15 cellular contexts compared by ENCODE assay signal in the genomic region with DNA sequence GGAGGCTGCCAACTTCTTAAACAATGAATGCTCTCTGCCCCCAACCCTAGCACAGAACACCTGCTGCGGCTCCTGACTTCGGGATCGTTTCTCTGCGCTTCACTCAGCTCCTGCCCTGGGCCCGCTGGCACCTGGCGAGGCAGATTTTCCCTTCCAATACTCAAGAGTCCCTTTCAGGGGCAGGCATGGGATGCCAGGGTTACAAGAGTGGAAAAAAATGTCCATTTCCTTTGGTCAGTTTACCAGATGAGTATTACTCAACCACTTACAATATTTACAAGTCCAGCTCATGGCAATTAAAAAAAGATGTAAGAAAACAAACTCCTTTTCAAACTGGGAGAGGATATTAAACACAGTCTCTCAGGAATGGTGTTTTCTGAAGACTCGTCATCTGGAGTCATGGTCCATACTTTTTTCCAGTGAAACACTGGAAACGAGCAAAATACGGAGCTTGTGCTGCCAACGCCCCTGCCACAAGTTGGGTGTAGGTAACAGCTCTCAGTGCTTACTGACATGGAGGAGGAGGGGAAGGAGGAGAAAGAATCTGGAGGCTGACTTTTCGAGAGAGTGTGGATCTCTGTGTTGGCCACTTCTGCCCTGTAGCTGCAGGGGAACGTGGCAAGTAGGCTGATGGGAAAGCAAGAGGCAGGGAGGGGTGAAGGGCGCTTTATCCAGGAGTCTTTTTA.
DNase-seq lines count a peak whose midpoint lies in the region; ATAC-seq, FAIRE-seq and TF ChIP-seq lines count a peak whose summit lies in the region.
"Had no signal": no experiment of that assay in that cellular context is flagged by ENCODE, and none has a peak within 500 bp of the region (broad histone marks: within the 10 kb centered on the region; RNA-seq: fewer than 3 reads in every experiment).

No MANE protein-coding gene starts in this region.

- H3K79me2 ChIP-seq in astrocyte (ENCODE audit: insufficient read depth, low read length): no peaks in the 10 kb centered on the region
- H3K79me2 ChIP-seq in neural progenitor cell (ENCODE audit: low read depth): no peaks in the 10 kb centered on the region

- H3K4ac ChIP-seq in IMR-90 (ENCODE audit: low read depth, low read length): peak overlapping the region; percentile 58

- peak overlapping the region; percentile 51; the same call in 1 of the 2 replicates for H3K14ac ChIP-seq in IMR-90 (replicated peaks; ENCODE audit: low read depth, low read length)

- no peaks in the 10 kb centered on the region for H3K9me3 ChIP-seq in BLaER1
- H3K9me3 ChIP-seq in IMR-90 (ENCODE audit: control insufficient read depth, insufficient read depth, low read length): no peaks in the 10 kb centered on the region
- no peaks in the 10 kb centered on the region for H3K9me3 ChIP-seq in astrocyte (ENCODE audit: insufficient read depth, low read depth, low read length)
- H3K9me3 ChIP-seq in neural progenitor cell (ENCODE audit: low read depth): no peaks in the 10 kb centered on the region
- H3K9me3 ChIP-seq: gastrocnemius medialis had no signal

- dilution Hi-C loops in IMR-90 (cut with HindIII; ENCODE audit: low sequenced_read_pairs, unreplicated experiment): no loop called here

- no peak overlapping the region for H2AK5ac ChIP-seq in IMR-90 (ENCODE audit: low read depth, low read length)

- no peaks in the 10 kb centered on the region for H3K79me1 ChIP-seq in IMR-90 (ENCODE audit: low read depth in 1 of 2, low read length in 2 of 2)

- H3K27me3 ChIP-seq in BLaER1 (peaks cover 25% of the 10 kb centered on the region), IMR-90 (ENCODE audit: control insufficient read depth, insufficient read depth, low read length) (no peaks in the 10 kb centered on the region), astrocyte (ENCODE audit: insufficient read depth, low read length) (no peaks in the 10 kb centered on the region), neural progenitor cell (no peaks in the 10 kb centered on the region)
- H3K27me3 ChIP-seq: gastrocnemius medialis had no signal

- H3K27me3 Mint-ChIP-seq in astrocyte (ENCODE audit: low read depth, unreplicated experiment) (no peaks in the 10 kb centered on the region), neural progenitor cell (ENCODE audit: insufficient read depth, low read depth) (peaks cover 4% of the 10 kb centered on the region)
- H3K27me3 Mint-ChIP-seq: CD8-positive, alpha-beta memory T cell had no signal

- ATAC-seq in IMR-90 (ENCODE audit: low read depth): peak; percentile 87
- ATAC-seq in HG02798 (IDR thresholded peaks at IDR 0.05; ENCODE audit: poor library complexity, unreplicated experiment): no peak
- ATAC-seq: gastrocnemius medialis had no signal

- H3K36me3 Mint-ChIP-seq in astrocyte (ENCODE audit: low read depth, unreplicated experiment) (no peaks in the 10 kb centered on the region), neural progenitor cell (no peaks in the 10 kb centered on the region)

- H3K4me1 ChIP-seq in BLaER1 (peaks cover 67% of the 10 kb centered on the region), IMR-90 (ENCODE audit: control insufficient read depth, insufficient read depth, low read length) (peaks cover 15% of the 10 kb centered on the region), astrocyte (ENCODE audit: insufficient read depth, low read length) (peaks cover 19% of the 10 kb centered on the region), neural progenitor cell (peaks cover 22% of the 10 kb centered on the region)

- no TSS peak for BruUV-seq in IMR-90 (replicated peaks; lab: Mats Ljungman, UMichigan)

- H3K4me3 ChIP-seq in BLaER1 (peak overlapping the region; percentile 38; the same call in 1 of the 2 replicates), IMR-90 (ENCODE audit: insufficient read depth, low read depth, low read length) (no peak overlapping the region), astrocyte (ENCODE audit: insufficient read depth, low read depth, low read length) (no peak overlapping the region), neural progenitor cell (no peak overlapping the region)
- H3K4me3 ChIP-seq: gastrocnemius medialis had no signal

- H2BK120ac ChIP-seq in IMR-90 (ENCODE audit: low read depth, low read length): peak overlapping the region; percentile 64

- H3K4me3 Mint-ChIP-seq in astrocyte (ENCODE audit: unreplicated experiment) (no peak overlapping the region), neural progenitor cell (no peak overlapping the region)
- H3K4me3 Mint-ChIP-seq: CD8-positive, alpha-beta memory T cell had no signal

- H3K36me3 ChIP-seq in BLaER1: no peaks in the 10 kb centered on the region
- H3K36me3 ChIP-seq in IMR-90 (ENCODE audit: control insufficient read depth, insufficient read depth, low read length): no peaks in the 10 kb centered on the region
- H3K36me3 ChIP-seq in astrocyte (ENCODE audit: insufficient read depth, low read length): no peaks in the 10 kb centered on the region
- no peaks in the 10 kb centered on the region for H3K36me3 ChIP-seq in neural progenitor cell
- H3K36me3 ChIP-seq: gastrocnemius medialis had no signal

- peak overlapping the region; percentile 59 for H3K18ac ChIP-seq in IMR-90 (ENCODE audit: low read depth, low read length)

- H2AFZ ChIP-seq in IMR-90 (replicated peaks; ENCODE audit: low read length, poor library complexity) (peak overlapping the region; percentile 60), astrocyte (ENCODE audit: low read depth, low read length) (no peak overlapping the region), neural progenitor cell (replicated peaks) (no peak overlapping the region)

- H3K4me1 Mint-ChIP-seq in astrocyte (ENCODE audit: low read depth, unreplicated experiment) (peaks cover 33% of the 10 kb centered on the region), neural progenitor cell (peaks cover 28% of the 10 kb centered on the region)

- no peak overlapping the region for H3K23ac ChIP-seq in IMR-90 (ENCODE audit: low read depth, low read length)

- peaks cover 9% of the 10 kb centered on the region for H3K9me1 ChIP-seq in IMR-90 (ENCODE audit: insufficient read depth, low read length)

- TF ChIP-seq CTCF in IMR-90 (conservative IDR thresholded peaks at IDR 0.05; ENCODE audit: low read depth, low read length): no peak
- no peak for TF ChIP-seq CTCF in astrocyte (IDR thresholded peaks at IDR 0.05; ENCODE audit: insufficient read depth, low read depth, low read length)
- TF ChIP-seq CTCF in neural progenitor cell (IDR thresholded peaks at IDR 0.05): no peak

- H4K8ac ChIP-seq in IMR-90 (ENCODE audit: low read depth in 2 of 2, low read length in 2 of 2): peak overlapping the region in 1 of 2 experiments; percentile 25; a peak in 1 of 4 replicates

- 26% methylated on average over 4 of the region's 13 CpGs; no CpG with 5 or more reads in 1 of the 2 experiments for WGBS in IMR-90 (ENCODE audit: extremely low coverage in 2 of 2, insufficient read length in 1 of 2), 2 experiments

- TF ChIP-seq RAD21 in IMR-90 (IDR thresholded peaks at IDR 0.05; ENCODE audit: low read length): no peak

- CTCF ChIA-PET in IMR-90 (lab: Yijun Ruan, JAX): interaction anchor here (0.7 to 1.0 kb wide), 4 partner anchors 25 to 132 kb away, joined by 3 to 5 read pairs (median 4); no protein-coding TSS in a partner anchor

- peak overlapping the region; percentile 0; the same call in 1 of the 3 replicates for H2BK15ac ChIP-seq in IMR-90 (ENCODE audit: low read depth, low read length)

- H3K27ac Mint-ChIP-seq in astrocyte (ENCODE audit: unreplicated experiment): no peak overlapping the region
- peak overlapping the region; percentile 17 for H3K27ac Mint-ChIP-seq in neural progenitor cell

- H4K5ac ChIP-seq in IMR-90 (ENCODE audit: low read depth, low read length): peak overlapping the region; percentile 74

- H3F3A ChIP-seq in neural progenitor cell (ENCODE audit: low read depth): no peaks in the 10 kb centered on the region

- TF ChIP-seq POLR2A in IMR-90 (IDR thresholded peaks at IDR 0.05; ENCODE audit: low read depth, low read length) (no peak), H54 (IDR thresholded peaks at IDR 0.05; ENCODE audit: low read depth, low read length) (no peak)

- peaks cover 60% of the 10 kb centered on the region for H4K20me1 ChIP-seq in BLaER1
- no peaks in the 10 kb centered on the region for H4K20me1 ChIP-seq in IMR-90 (ENCODE audit: insufficient read depth, low read length)
- H4K20me1 ChIP-seq in astrocyte (ENCODE audit: insufficient read depth, low read length): peaks cover 4% of the 10 kb centered on the region
- peaks cover 4% of the 10 kb centered on the region for H4K20me1 ChIP-seq in neural progenitor cell (ENCODE audit: low read depth)

- H3K56ac ChIP-seq in IMR-90 (ENCODE audit: extremely low read depth, insufficient read depth, low read length): no peak overlapping the region

- no peak overlapping the region for H2AK9ac ChIP-seq in IMR-90 (replicated peaks; ENCODE audit: low read depth, low read length, poor library complexity)

- H3K9ac ChIP-seq in BLaER1 (no peak overlapping the region), IMR-90 (ENCODE audit: low read depth, low read length) (0 out of 2 replicates have a peak overlapping the region, but pooled peaks have one; percentile 7), astrocyte (ENCODE audit: low read length) (no peak overlapping the region), neural progenitor cell (no peak overlapping the region)
- H3K9ac ChIP-seq: KMS-11 had no signal

- FAIRE-seq in astrocyte (lab: Jason Lieb, UNC): no peak
- FAIRE-seq in H54 (lab: Jason Lieb, UNC): no peak

- POLR2A ChIA-PET in IMR-90 (lab: Charles Lee; ENCODE audit: unreplicated experiment): interaction anchor here (0.6 kb wide), 1 partner anchor 970 kb away, joined by 4 read pairs; no protein-coding TSS in a partner anchor

- peak overlapping the region; percentile 22 for H4K91ac ChIP-seq in IMR-90 (ENCODE audit: insufficient read depth, low read depth, low read length)

- peak overlapping the region; percentile 57; the same call in 1 of the 2 replicates for H2BK20ac ChIP-seq in IMR-90 (ENCODE audit: low read depth, low read length)

- 0 out of 2 replicates have a peak overlapping the region, but pooled peaks have one; percentile 2 for H3K27ac ChIP-seq in BLaER1
- peak overlapping the region; percentile 88 for H3K27ac ChIP-seq in IMR-90 (ENCODE audit: insufficient read depth, low read length)
- H3K27ac ChIP-seq in astrocyte (ENCODE audit: low read depth, low read length): no peak overlapping the region
- H3K27ac ChIP-seq in neural progenitor cell: no peak overlapping the region
- H3K27ac ChIP-seq: gastrocnemius medialis, KMS-11 had no signal

- intact Hi-C loops in IMR-90 (cut with micrococcal nuclease): no loop called here

- DNase-seq in IMR-90 (peak; percentile 52), astrocyte (ENCODE audit: low read depth) (peak; percentile 50), neural progenitor cell (ENCODE audit: low spot score) (no peak), H54 (ENCODE audit: insufficient read length, low spot score) (no peak), ureter (ENCODE audit: low spot score) (no peak), NCI-H2081 (lab: John Stamatoyannopoulos, UW) (no peak)
- DNase-seq: activated T-cell treated with anti-CD3 and anti-CD28 coated beads for 4 hours; amniotic stem cell; CD8-positive, alpha-beta memory T cell; gastrocnemius medialis; islet precursor cell; NCI-H1694 had no signal

- in situ Hi-C loops in IMR-90 (cut with MboI; ENCODE audit: low sequenced_read_pairs): no loop called here

- peak overlapping the region; percentile 86 for H3K4me2 ChIP-seq in BLaER1
- peak overlapping the region; percentile 55 for H3K4me2 ChIP-seq in IMR-90 (ENCODE audit: low read depth, low read length)
- H3K4me2 ChIP-seq in astrocyte (ENCODE audit: low read length): peak overlapping the region; percentile 36
- H3K4me2 ChIP-seq in neural progenitor cell: no peak overlapping the region
- H3K4me2 ChIP-seq: KMS-11 had no signal

- H2BK5ac ChIP-seq in IMR-90 (ENCODE audit: low read depth, low read length, poor library complexity, severe bottlenecking): peak overlapping the region; percentile 69

- H3K9me3 Mint-ChIP-seq in astrocyte (ENCODE audit: unreplicated experiment) (no peaks in the 10 kb centered on the region), neural progenitor cell (no peaks in the 10 kb centered on the region)
- H3K9me3 Mint-ChIP-seq: CD8-positive, alpha-beta memory T cell had no signal

Comparison
In these comparisons a context has a peak if more than half of its experiments do, and no peak if none do; other contexts are left out.
1. H3K27ac ChIP-seq: peak in BLaER1 (single experiment) and IMR-90 (single experiment); none in astrocyte (single experiment) and neural progenitor cell (single experiment).
2. DNase-seq: peak in IMR-90 (single experiment) and astrocyte (single experiment); none in neural progenitor cell (single experiment), H54 (single experiment), ureter (single experiment) and NCI-H2081 (0 of 2).